In genomic region chr7:130668258-130669050, GRCh38 we compare ENCODE assay signal across 1 cellular context.
TF ChIP-seq lines count a peak whose summit lies in the region.

TSS of gene COPG2 (minus strand) at chr7:130668748. CDS start at chr7:130668668, 80 bp downstream.

TF ChIP-seq in HepG2, 621 proteins besides CTCF, POLR2A, EP300 and RAD21 (continued from another document and continues in another):
- TF ChIP-seq NFAT5 (CRISPR knock-in tag; IDR thresholded peaks at IDR 0.05) (no peak), ATF6 (CRISPR knock-in tag; conservative IDR thresholded peaks at IDR 0.05) (no peak), ZNF792 (CRISPR knock-in tag; IDR thresholded peaks at IDR 0.05) (0 out of 2 replicates have a peak, but pooled peaks have one; percentile 13), ZKSCAN5 (CRISPR knock-in tag; IDR thresholded peaks at IDR 0.05) (no peak), ZNF766 (CRISPR knock-in tag; IDR thresholded peaks at IDR 0.05; ENCODE audit: borderline replicate concordance) (no peak), JUND (CRISPR knock-in tag; IDR thresholded peaks at IDR 0.05) (no peak), ZNF10 (CRISPR knock-in tag; IDR thresholded peaks at IDR 0.05; ENCODE audit: borderline replicate concordance, low read depth) (no peak), MAF1 (CRISPR knock-in tag; IDR thresholded peaks at IDR 0.05; ENCODE audit: borderline replicate concordance) (no peak), ZC3H13 (CRISPR knock-in tag; IDR thresholded peaks at IDR 0.05) (no peak), GATA4 (IDR thresholded peaks at IDR 0.05; ENCODE audit: borderline replicate concordance, low read depth) (no peak), SNAPC4 (CRISPR knock-in tag; IDR thresholded peaks at IDR 0.05) (no peak), RBM39 (IDR thresholded peaks at IDR 0.05; ENCODE audit: low read depth, low read length, poor library complexity, severe bottlenecking) (no peak), SIN3A (IDR thresholded peaks at IDR 0.05; ENCODE audit: borderline replicate concordance, low read depth, low read length) (peak; percentile 39; the same call in 1 of the 2 replicates), JUN (CRISPR knock-in tag; IDR thresholded peaks at IDR 0.05) (no peak), RORA (CRISPR knock-in tag; IDR thresholded peaks at IDR 0.05) (no peak), IRF2 (CRISPR knock-in tag; IDR thresholded peaks at IDR 0.05) (no peak), ZKSCAN1 (IDR thresholded peaks at IDR 0.05; ENCODE audit: low read length) (no peak), HDAC6 (IDR thresholded peaks at IDR 0.05; ENCODE audit: low read depth, low read length) (no peak), PPARG (CRISPR knock-in tag; conservative IDR thresholded peaks at IDR 0.05) (no peak), ZNF460 (CRISPR knock-in tag; IDR thresholded peaks at IDR 0.05; ENCODE audit: borderline replicate concordance) (no peak), CEBPZ (IDR thresholded peaks at IDR 0.05; ENCODE audit: low read length) (no peak), ZNF720 (CRISPR knock-in tag; IDR thresholded peaks at IDR 0.05) (no peak), ZSCAN25 (CRISPR knock-in tag; IDR thresholded peaks at IDR 0.05) (no peak), RERE (CRISPR knock-in tag; IDR thresholded peaks at IDR 0.05; ENCODE audit: low read depth) (no peak), TCF12 (IDR thresholded peaks at IDR 0.05) (no peak), TCF12 (CRISPR knock-in tag; IDR thresholded peaks at IDR 0.05) (no peak), MED1 (CRISPR knock-in tag; IDR thresholded peaks at IDR 0.05) (no peak), GATAD1 (CRISPR knock-in tag; IDR thresholded peaks at IDR 0.05) (0 out of 2 replicates have a peak, but pooled peaks have one; percentile 47), ZNF780A (CRISPR knock-in tag; IDR thresholded peaks at IDR 0.05) (no peak), BRCA1 (CRISPR knock-in tag; IDR thresholded peaks at IDR 0.05) (no peak)
- TF ChIP-seq, protein P1, sequence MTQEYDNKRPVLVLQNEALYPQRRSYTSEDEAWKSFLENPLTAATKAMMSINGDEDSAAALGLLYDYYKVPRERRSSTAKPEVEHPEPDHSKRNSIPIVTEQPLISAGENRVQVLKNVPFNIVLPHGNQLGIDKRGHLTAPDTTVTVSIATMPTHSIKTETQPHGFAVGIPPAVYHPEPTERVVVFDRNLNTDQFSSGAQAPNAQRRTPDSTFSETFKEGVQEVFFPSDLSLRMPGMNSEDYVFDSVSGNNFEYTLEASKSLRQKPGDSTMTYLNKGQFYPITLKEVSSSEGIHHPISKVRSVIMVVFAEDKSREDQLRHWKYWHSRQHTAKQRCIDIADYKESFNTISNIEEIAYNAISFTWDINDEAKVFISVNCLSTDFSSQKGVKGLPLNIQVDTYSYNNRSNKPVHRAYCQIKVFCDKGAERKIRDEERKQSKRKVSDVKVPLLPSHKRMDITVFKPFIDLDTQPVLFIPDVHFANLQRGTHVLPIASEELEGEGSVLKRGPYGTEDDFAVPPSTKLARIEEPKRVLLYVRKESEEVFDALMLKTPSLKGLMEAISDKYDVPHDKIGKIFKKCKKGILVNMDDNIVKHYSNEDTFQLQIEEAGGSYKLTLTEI (CRISPR knock-in tag; conservative IDR thresholded peaks at IDR 0.05), result no peak
- TF ChIP-seq, protein P2, sequence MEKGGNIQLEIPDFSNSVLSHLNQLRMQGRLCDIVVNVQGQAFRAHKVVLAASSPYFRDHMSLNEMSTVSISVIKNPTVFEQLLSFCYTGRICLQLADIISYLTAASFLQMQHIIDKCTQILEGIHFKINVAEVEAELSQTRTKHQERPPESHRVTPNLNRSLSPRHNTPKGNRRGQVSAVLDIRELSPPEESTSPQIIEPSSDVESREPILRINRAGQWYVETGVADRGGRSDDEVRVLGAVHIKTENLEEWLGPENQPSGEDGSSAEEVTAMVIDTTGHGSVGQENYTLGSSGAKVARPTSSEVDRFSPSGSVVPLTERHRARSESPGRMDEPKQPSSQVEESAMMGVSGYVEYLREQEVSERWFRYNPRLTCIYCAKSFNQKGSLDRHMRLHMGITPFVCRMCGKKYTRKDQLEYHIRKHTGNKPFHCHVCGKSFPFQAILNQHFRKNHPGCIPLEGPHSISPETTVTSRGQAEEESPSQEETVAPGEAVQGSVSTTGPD (CRISPR knock-in tag; IDR thresholded peaks at IDR 0.05), result no peak
- TF ChIP-seq, protein P3, sequence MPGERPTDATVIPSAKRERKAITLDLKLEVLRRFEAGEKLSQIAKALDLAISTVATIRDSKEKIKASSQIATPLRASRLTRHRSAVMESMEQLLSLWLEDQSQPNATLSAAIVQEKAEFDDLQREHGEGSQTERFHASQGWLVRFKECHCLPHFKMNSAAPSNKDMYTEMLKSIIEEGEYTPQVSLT (CRISPR knock-in tag; IDR thresholded peaks at IDR 0.05; ENCODE audit: borderline replicate concordance, low read depth), result no peak
